ENCODE assay signal across 1 cellular context in the genomic region with DNA sequence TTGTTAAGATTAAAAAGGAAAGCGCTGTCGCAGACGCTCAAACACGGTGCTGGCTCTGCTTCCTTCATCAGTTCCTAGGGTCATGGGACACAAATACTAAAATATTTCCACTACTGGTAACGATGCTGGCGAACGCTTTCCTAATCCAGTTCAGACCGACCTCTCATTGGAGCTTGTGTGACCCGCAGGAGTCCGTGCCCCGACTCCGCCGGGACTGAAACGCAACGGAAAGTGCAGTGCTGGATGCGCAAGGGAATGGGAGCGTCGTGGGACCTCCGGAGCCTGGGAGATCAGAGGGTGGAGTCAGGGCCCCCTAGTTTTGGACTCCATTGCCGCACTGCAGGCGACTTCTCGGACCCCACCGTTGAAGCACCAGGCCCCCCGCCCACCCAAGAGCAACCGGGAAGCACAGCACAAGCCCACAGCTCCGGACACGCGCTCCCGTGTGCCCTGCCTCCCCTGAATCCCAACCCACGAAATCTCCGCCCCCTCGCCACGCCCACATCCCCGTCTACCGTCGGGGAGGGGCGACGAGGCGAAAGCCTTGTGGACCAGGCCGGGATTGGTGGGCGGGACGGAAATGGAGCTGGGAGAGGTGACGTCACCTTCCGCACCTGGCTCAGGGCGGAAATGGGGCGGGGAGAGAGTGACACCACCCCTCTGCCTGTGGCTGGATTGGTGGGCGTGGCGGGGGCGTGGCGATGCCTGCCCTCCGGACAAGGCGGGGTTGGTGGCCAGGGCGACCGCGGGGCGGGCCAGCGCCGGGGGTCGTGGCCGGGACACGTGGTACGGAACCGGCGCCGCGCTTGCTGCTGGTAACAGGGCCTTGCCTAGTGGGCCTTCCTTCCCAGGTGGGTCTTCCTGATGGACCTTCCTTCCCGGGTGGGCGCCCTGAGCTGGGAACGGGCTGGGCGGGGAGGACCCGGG.
TF ChIP-seq lines count a peak whose summit lies in the region.

A gene (plus strand): TSS at position 783 of the 927 bp plus-strand sequence. CDS start 3,611 bp downstream, outside the sequence.

TF ChIP-seq in HepG2, 621 proteins besides CTCF, POLR2A, EP300 and RAD21 (continued from another document and continues in another):
- TF ChIP-seq, protein P1, sequence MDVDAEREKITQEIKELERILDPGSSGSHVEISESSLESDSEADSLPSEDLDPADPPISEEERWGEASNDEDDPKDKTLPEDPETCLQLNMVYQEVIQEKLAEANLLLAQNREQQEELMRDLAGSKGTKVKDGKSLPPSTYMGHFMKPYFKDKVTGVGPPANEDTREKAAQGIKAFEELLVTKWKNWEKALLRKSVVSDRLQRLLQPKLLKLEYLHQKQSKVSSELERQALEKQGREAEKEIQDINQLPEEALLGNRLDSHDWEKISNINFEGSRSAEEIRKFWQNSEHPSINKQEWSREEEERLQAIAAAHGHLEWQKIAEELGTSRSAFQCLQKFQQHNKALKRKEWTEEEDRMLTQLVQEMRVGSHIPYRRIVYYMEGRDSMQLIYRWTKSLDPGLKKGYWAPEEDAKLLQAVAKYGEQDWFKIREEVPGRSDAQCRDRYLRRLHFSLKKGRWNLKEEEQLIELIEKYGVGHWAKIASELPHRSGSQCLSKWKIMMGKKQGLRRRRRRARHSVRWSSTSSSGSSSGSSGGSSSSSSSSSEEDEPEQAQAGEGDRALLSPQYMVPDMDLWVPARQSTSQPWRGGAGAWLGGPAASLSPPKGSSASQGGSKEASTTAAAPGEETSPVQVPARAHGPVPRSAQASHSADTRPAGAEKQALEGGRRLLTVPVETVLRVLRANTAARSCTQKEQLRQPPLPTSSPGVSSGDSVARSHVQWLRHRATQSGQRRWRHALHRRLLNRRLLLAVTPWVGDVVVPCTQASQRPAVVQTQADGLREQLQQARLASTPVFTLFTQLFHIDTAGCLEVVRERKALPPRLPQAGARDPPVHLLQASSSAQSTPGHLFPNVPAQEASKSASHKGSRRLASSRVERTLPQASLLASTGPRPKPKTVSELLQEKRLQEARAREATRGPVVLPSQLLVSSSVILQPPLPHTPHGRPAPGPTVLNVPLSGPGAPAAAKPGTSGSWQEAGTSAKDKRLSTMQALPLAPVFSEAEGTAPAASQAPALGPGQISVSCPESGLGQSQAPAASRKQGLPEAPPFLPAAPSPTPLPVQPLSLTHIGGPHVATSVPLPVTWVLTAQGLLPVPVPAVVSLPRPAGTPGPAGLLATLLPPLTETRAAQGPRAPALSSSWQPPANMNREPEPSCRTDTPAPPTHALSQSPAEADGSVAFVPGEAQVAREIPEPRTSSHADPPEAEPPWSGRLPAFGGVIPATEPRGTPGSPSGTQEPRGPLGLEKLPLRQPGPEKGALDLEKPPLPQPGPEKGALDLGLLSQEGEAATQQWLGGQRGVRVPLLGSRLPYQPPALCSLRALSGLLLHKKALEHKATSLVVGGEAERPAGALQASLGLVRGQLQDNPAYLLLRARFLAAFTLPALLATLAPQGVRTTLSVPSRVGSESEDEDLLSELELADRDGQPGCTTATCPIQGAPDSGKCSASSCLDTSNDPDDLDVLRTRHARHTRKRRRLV (CRISPR knock-in tag; IDR thresholded peaks at IDR 0.05) = no peak
- TF ChIP-seq, protein P2, sequence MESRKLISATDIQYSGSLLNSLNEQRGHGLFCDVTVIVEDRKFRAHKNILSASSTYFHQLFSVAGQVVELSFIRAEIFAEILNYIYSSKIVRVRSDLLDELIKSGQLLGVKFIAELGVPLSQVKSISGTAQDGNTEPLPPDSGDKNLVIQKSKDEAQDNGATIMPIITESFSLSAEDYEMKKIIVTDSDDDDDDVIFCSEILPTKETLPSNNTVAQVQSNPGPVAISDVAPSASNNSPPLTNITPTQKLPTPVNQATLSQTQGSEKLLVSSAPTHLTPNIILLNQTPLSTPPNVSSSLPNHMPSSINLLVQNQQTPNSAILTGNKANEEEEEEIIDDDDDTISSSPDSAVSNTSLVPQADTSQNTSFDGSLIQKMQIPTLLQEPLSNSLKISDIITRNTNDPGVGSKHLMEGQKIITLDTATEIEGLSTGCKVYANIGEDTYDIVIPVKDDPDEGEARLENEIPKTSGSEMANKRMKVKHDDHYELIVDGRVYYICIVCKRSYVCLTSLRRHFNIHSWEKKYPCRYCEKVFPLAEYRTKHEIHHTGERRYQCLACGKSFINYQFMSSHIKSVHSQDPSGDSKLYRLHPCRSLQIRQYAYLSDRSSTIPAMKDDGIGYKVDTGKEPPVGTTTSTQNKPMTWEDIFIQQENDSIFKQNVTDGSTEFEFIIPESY (CRISPR knock-in tag; IDR thresholded peaks at IDR 0.05) = no peak
- TF ChIP-seq ZNF567 (CRISPR knock-in tag; IDR thresholded peaks at IDR 0.05; ENCODE audit: borderline replicate concordance) = 0 out of 2 replicates have a peak, but pooled peaks have one; percentile 40
- TF ChIP-seq ZNF737 (CRISPR knock-in tag; IDR thresholded peaks at IDR 0.05; ENCODE audit: borderline replicate concordance) = no peak
- TF ChIP-seq TBL1XR1 (IDR thresholded peaks at IDR 0.05; ENCODE audit: borderline replicate concordance, low read length, partially characterized antibody) = peak; percentile 59
- peak; percentile 61; the same call in 1 of the 2 replicates for TF ChIP-seq ZIK1 (CRISPR knock-in tag; IDR thresholded peaks at IDR 0.05; ENCODE audit: borderline replicate concordance, low read depth)
- TF ChIP-seq NFKBIZ (CRISPR knock-in tag; IDR thresholded peaks at IDR 0.05) = no peak; the same call in 1 of the 2 replicates
- TF ChIP-seq, protein P3, sequence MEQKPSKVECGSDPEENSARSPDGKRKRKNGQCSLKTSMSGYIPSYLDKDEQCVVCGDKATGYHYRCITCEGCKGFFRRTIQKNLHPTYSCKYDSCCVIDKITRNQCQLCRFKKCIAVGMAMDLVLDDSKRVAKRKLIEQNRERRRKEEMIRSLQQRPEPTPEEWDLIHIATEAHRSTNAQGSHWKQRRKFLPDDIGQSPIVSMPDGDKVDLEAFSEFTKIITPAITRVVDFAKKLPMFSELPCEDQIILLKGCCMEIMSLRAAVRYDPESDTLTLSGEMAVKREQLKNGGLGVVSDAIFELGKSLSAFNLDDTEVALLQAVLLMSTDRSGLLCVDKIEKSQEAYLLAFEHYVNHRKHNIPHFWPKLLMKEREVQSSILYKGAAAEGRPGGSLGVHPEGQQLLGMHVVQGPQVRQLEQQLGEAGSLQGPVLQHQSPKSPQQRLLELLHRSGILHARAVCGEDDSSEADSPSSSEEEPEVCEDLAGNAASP (CRISPR knock-in tag; IDR thresholded peaks at IDR 0.05; ENCODE audit: borderline replicate concordance) = no peak
- TF ChIP-seq, protein P4, sequence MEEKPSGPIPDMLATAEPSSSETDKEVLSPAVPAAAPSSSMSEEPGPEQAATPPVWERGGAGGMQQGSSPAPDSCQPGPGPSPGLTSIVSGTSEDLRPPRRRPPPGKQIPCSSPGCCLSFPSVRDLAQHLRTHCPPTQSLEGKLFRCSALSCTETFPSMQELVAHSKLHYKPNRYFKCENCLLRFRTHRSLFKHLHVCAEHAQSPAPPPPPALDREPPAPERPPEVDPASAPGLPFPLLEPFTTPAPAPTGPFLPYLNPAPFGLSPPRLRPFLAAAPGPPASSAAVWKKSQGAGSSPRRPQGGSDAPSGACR (CRISPR knock-in tag; IDR thresholded peaks at IDR 0.05) = no peak
- TF ChIP-seq EHMT2 (IDR thresholded peaks at IDR 0.05; ENCODE audit: borderline replicate concordance, low read depth, low read length) = no peak
- no peak for TF ChIP-seq SOX6 (IDR thresholded peaks at IDR 0.05)
- TF ChIP-seq SOX6 (CRISPR knock-in tag; IDR thresholded peaks at IDR 0.05) = peak; percentile 64
- TF ChIP-seq MIER2 (CRISPR knock-in tag; IDR thresholded peaks at IDR 0.05) = no peak
- no peak for TF ChIP-seq ZNF652 (CRISPR knock-in tag; IDR thresholded peaks at IDR 0.05; ENCODE audit: borderline replicate concordance, low read depth)
- no peak for TF ChIP-seq PHF21A (CRISPR knock-in tag; IDR thresholded peaks at IDR 0.05)
- no peak for TF ChIP-seq ZNF841 (CRISPR knock-in tag; IDR thresholded peaks at IDR 0.05; ENCODE audit: borderline replicate concordance)
- peak; percentile 31; the same call in 1 of the 2 replicates for TF ChIP-seq ZFP82 (CRISPR knock-in tag; IDR thresholded peaks at IDR 0.05; ENCODE audit: borderline replicate concordance)
- peak; percentile 83 for TF ChIP-seq SP1 (IDR thresholded peaks at IDR 0.05)
- TF ChIP-seq SP1 (CRISPR knock-in tag; IDR thresholded peaks at IDR 0.05) = peak; percentile 95
- peak; percentile 38; the same call in 1 of the 2 replicates for TF ChIP-seq CEBPG (CRISPR knock-in tag; IDR thresholded peaks at IDR 0.05)
- TF ChIP-seq, protein P5, sequence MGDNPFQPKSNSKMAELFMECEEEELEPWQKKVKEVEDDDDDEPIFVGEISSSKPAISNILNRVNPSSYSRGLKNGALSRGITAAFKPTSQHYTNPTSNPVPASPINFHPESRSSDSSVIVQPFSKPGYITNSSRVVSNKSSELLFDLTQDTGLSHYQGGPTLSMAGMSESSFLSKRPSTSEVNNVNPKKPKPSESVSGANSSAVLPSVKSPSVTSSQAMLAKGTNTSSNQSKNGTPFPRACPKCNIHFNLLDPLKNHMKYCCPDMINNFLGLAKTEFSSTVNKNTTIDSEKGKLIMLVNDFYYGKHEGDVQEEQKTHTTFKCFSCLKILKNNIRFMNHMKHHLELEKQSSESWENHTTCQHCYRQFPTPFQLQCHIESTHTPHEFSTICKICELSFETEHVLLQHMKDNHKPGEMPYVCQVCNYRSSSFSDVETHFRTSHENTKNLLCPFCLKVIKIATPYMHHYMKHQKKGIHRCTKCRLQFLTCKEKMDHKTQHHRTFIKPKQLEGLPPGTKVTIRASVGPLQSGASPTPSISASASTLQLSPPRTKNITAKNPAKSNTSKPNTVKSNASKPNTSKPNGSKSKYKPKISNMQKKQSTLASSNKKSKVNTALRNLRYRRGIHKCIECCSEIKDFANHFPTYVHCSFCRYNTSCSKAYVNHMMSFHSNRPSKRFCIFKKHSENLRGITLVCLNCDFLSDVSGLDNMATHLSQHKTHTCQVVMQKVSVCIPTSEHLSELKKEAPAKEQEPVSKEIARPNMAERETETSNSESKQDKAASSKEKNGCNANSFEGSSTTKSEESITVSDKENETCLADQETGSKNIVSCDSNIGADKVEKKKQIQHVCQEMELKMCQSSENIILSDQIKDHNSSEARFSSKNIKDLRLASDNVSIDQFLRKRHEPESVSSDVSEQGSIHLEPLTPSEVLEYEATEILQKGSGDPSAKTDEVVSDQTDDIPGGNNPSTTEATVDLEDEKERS (CRISPR knock-in tag; IDR thresholded peaks at IDR 0.05) = no peak
- TF ChIP-seq, protein P6, sequence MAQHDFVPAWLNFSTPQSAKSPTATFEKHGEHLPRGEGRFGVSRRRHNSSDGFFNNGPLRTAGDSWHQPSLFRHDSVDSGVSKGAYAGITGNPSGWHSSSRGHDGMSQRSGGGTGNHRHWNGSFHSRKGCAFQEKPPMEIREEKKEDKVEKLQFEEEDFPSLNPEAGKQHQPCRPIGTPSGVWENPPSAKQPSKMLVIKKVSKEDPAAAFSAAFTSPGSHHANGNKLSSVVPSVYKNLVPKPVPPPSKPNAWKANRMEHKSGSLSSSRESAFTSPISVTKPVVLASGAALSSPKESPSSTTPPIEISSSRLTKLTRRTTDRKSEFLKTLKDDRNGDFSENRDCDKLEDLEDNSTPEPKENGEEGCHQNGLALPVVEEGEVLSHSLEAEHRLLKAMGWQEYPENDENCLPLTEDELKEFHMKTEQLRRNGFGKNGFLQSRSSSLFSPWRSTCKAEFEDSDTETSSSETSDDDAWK (CRISPR knock-in tag; IDR thresholded peaks at IDR 0.05) = no peak
- TF ChIP-seq ZNF33B (CRISPR knock-in tag; IDR thresholded peaks at IDR 0.05) = 0 out of 2 replicates have a peak, but pooled peaks have one; percentile 74
- TF ChIP-seq ATF7-NPFF (CRISPR knock-in tag; IDR thresholded peaks at IDR 0.05; ENCODE audit: low read depth) = no peak
- TF ChIP-seq IRX3 (CRISPR knock-in tag; IDR thresholded peaks at IDR 0.05; ENCODE audit: borderline replicate concordance, low read depth) = no peak
- TF ChIP-seq ZNF556 (CRISPR knock-in tag; IDR thresholded peaks at IDR 0.05; ENCODE audit: borderline replicate concordance) = no peak
- no peak for TF ChIP-seq KLF13 (CRISPR knock-in tag; IDR thresholded peaks at IDR 0.05)
- TF ChIP-seq ZBTB21 (CRISPR knock-in tag; IDR thresholded peaks at IDR 0.05) = peak; percentile 89
- TF ChIP-seq, protein P7, sequence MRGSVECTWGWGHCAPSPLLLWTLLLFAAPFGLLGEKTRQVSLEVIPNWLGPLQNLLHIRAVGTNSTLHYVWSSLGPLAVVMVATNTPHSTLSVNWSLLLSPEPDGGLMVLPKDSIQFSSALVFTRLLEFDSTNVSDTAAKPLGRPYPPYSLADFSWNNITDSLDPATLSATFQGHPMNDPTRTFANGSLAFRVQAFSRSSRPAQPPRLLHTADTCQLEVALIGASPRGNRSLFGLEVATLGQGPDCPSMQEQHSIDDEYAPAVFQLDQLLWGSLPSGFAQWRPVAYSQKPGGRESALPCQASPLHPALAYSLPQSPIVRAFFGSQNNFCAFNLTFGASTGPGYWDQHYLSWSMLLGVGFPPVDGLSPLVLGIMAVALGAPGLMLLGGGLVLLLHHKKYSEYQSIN (CRISPR knock-in tag; IDR thresholded peaks at IDR 0.05; ENCODE audit: borderline replicate concordance) = no peak
- peak; percentile 79; the same call in 1 of the 2 replicates for TF ChIP-seq KDM5B (CRISPR knock-in tag; IDR thresholded peaks at IDR 0.05; ENCODE audit: borderline replicate concordance)
- TF ChIP-seq ZNF264 (CRISPR knock-in tag; IDR thresholded peaks at IDR 0.05) = no peak
- peak; percentile 87 for TF ChIP-seq THAP11 (CRISPR knock-in tag; IDR thresholded peaks at IDR 0.05)
- TF ChIP-seq MED8 (CRISPR knock-in tag; IDR thresholded peaks at IDR 0.05; ENCODE audit: insufficient replicate concordance) = no peak
- no peak for TF ChIP-seq CC2D1A (CRISPR knock-in tag; IDR thresholded peaks at IDR 0.05)
- no peak for TF ChIP-seq GLI4 (CRISPR knock-in tag; IDR thresholded peaks at IDR 0.05; ENCODE audit: borderline replicate concordance)
- TF ChIP-seq ZNF615 (CRISPR knock-in tag; IDR thresholded peaks at IDR 0.05; ENCODE audit: borderline replicate concordance) = no peak
- TF ChIP-seq ZNF432 (CRISPR knock-in tag; IDR thresholded peaks at IDR 0.05; ENCODE audit: borderline replicate concordance) = no peak
- TF ChIP-seq RXRB (CRISPR knock-in tag; IDR thresholded peaks at IDR 0.05; ENCODE audit: borderline replicate concordance) = peak; percentile 29; the same call in 1 of the 2 replicates
- no peak for TF ChIP-seq ZNF782 (CRISPR knock-in tag; IDR thresholded peaks at IDR 0.05; ENCODE audit: borderline replicate concordance)
- TF ChIP-seq ZNF557 (CRISPR knock-in tag; IDR thresholded peaks at IDR 0.05) = no peak
- TF ChIP-seq ZNF160 (CRISPR knock-in tag; IDR thresholded peaks at IDR 0.05) = peak; percentile 63; the same call in 1 of the 2 replicates
- no peak for TF ChIP-seq ESRRA (CRISPR knock-in tag; IDR thresholded peaks at IDR 0.05; ENCODE audit: low read depth)
- no peak for TF ChIP-seq U2AF1 (optimal IDR thresholded peaks at IDR 0.05; ENCODE audit: low read depth, low read length)
- TF ChIP-seq, protein P8, sequence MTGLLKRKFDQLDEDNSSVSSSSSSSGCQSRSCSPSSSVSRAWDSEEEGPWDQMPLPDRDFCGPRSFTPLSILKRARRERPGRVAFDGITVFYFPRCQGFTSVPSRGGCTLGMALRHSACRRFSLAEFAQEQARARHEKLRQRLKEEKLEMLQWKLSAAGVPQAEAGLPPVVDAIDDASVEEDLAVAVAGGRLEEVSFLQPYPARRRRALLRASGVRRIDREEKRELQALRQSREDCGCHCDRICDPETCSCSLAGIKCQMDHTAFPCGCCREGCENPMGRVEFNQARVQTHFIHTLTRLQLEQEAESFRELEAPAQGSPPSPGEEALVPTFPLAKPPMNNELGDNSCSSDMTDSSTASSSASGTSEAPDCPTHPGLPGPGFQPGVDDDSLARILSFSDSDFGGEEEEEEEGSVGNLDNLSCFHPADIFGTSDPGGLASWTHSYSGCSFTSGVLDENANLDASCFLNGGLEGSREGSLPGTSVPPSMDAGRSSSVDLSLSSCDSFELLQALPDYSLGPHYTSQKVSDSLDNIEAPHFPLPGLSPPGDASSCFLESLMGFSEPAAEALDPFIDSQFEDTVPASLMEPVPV (CRISPR knock-in tag; IDR thresholded peaks at IDR 0.05) = 0 out of 2 replicates have a peak, but pooled peaks have one; percentile 45
- no peak for TF ChIP-seq STAT5B (CRISPR knock-in tag; IDR thresholded peaks at IDR 0.05)
